ENCODE assay signal across 18 cellular contexts in genomic region chr7:140417456-140418155, GRCh38. TPM values are rescaled to one million over a fixed set of nuclear protein-coding genes. Genes with fewer than 3 reads are reported as not detected.
DNase-seq lines count a peak whose midpoint lies in the region; ATAC-seq, FAIRE-seq and TF ChIP-seq lines count a peak whose summit lies in the region.
"Had no signal": no experiment of that assay in that cellular context is flagged by ENCODE, and none has a peak within 500 bp of the region (broad histone marks: within the 10 kb centered on the region; RNA-seq: fewer than 3 reads in every experiment).

No MANE protein-coding gene starts in this region.

- no peaks in the 10 kb centered on the region for H3K27me3 Mint-ChIP-seq in astrocyte (ENCODE audit: low read depth, unreplicated experiment)

- no peaks in the 10 kb centered on the region for H3K9me3 Mint-ChIP-seq in astrocyte (ENCODE audit: unreplicated experiment)
- H3K9me3 Mint-ChIP-seq: dendritic cell treated with granulocyte-macrophage colony-stimulating factor and Interleukin-4, amounts not matched to agents 40 ng/mL and 50 ng/mL, for 4 days; H9; WTC11 had no signal

- no peaks in the 10 kb centered on the region for H3K4me1 Mint-ChIP-seq in astrocyte (ENCODE audit: low read depth, unreplicated experiment)
- H3K4me1 Mint-ChIP-seq: WTC11 had no signal

- H3K36me3 Mint-ChIP-seq in astrocyte (ENCODE audit: low read depth, unreplicated experiment) = no peaks in the 10 kb centered on the region

- H3K27me3 ChIP-seq in astrocyte (ENCODE audit: insufficient read depth, low read length) = peaks cover 2% of the 10 kb centered on the region
- H3K27me3 ChIP-seq: ascending aorta, heart left ventricle had no signal

- FAIRE-seq in astrocyte (lab: Jason Lieb, UNC) = no peak
- FAIRE-seq: kidney, urothelium cell line had no signal

- no peak overlapping the region for H3K4me3 Mint-ChIP-seq in astrocyte (ENCODE audit: unreplicated experiment)
- H3K4me3 Mint-ChIP-seq: dendritic cell treated with granulocyte-macrophage colony-stimulating factor and Interleukin-4, amounts not matched to agents 40 ng/mL and 50 ng/mL, for 4 days; H9; WTC11 had no signal

- no peak for ATAC-seq in HG03139 (IDR thresholded peaks at IDR 0.05; ENCODE audit: unreplicated experiment)
- ATAC-seq: esophagus mucosa, heart left ventricle, WTC11 had no signal

- H3K27ac ChIP-seq in astrocyte (ENCODE audit: low read depth, low read length) = no peak overlapping the region
- H3K27ac ChIP-seq: ascending aorta, heart left ventricle had no signal

- no peak overlapping the region for H3K4me3 ChIP-seq in astrocyte (ENCODE audit: insufficient read depth, low read depth, low read length)
- H3K4me3 ChIP-seq: ascending aorta, heart left ventricle had no signal

- H3K9me3 ChIP-seq in astrocyte (ENCODE audit: insufficient read depth, low read depth, low read length) = no peaks in the 10 kb centered on the region
- H3K9me3 ChIP-seq: ascending aorta, heart left ventricle had no signal

- DNase-seq in NCI-H2029 (lab: John Stamatoyannopoulos, UW) (peak; percentile 3), NCI-H2029 treated with DMSO at 0.1 percent for 48 hours (lab: John Stamatoyannopoulos, UW) (no peak), DMS 273 treated with DMSO at 0.1 percent for 48 hours (lab: John Stamatoyannopoulos, UW) (peak; percentile 27), NCI-H2171 treated with DMSO at 0.1 percent for 48 hours (lab: John Stamatoyannopoulos, UW) (peak; percentile 87), astrocyte (ENCODE audit: low read depth) (no peak), cortex of kidney (lab: John Stamatoyannopoulos, UW) (no peak), A172 (ENCODE audit: low spot score) (no peak)
- DNase-seq: H9; heart left ventricle; IMR-90; kidney; stimulated activated naive CD4-positive, alpha-beta T cell treated with Interleukin-2 at 50 U/mL for 16 hours had no signal

- no peak overlapping the region for H2AFZ ChIP-seq in astrocyte (ENCODE audit: low read depth, low read length)

- H4K20me1 ChIP-seq in astrocyte (ENCODE audit: insufficient read depth, low read length) = no peaks in the 10 kb centered on the region

- no peaks in the 10 kb centered on the region for H3K4me1 ChIP-seq in astrocyte (ENCODE audit: insufficient read depth, low read length)
- H3K4me1 ChIP-seq: ascending aorta, heart left ventricle had no signal

- H3K36me3 ChIP-seq in astrocyte (ENCODE audit: insufficient read depth, low read length) = no peaks in the 10 kb centered on the region
- H3K36me3 ChIP-seq: ascending aorta, heart left ventricle had no signal

- no peak for TF ChIP-seq CTCF in astrocyte (IDR thresholded peaks at IDR 0.05; ENCODE audit: insufficient read depth, low read depth, low read length)

- no peak overlapping the region for H3K9ac ChIP-seq in astrocyte (ENCODE audit: low read length)

- no peak overlapping the region for H3K4me2 ChIP-seq in astrocyte (ENCODE audit: low read length)

- H3K79me2 ChIP-seq in astrocyte (ENCODE audit: insufficient read depth, low read length) = no peaks in the 10 kb centered on the region

- H3K27ac Mint-ChIP-seq in astrocyte (ENCODE audit: unreplicated experiment) = peak overlapping the region; percentile 31
- H3K27ac Mint-ChIP-seq: dendritic cell treated with granulocyte-macrophage colony-stimulating factor and Interleukin-4, amounts not matched to agents 40 ng/mL and 50 ng/mL, for 4 days; WTC11 had no signal

RNA-seq across cellular contexts. Expression of gene RAB19, which starts 13.7 kb away (rescaled TPM):
- 0.50 TPM in 1 of 2 replicates, not detected in the other for total RNA-seq in astrocyte
- not detected in 2 replicates for total RNA-seq in A172 (2014; rRNA removed; shearing (Covaris generic))
- total RNA-seq: ascending aorta, heart left ventricle, IMR-90 had no signal

RNA-seq across cellular contexts. Expression of gene SLC37A3, which starts 19.3 kb away (rescaled TPM):
- 68.2 and 71.0 TPM in 2 replicates for total RNA-seq in astrocyte
- total RNA-seq in A172 (2014; rRNA removed; shearing (Covaris generic)) = 7.6 and 10.8 TPM in 2 replicates

Comparison
In these comparisons a context has a peak if more than half of its experiments do, and no peak if none do; other contexts are left out.
1. DNase-seq: peak in NCI-H2029 (single experiment), DMS 273 treated with DMSO at 0.1 percent for 48 hours (single experiment) and NCI-H2171 treated with DMSO at 0.1 percent for 48 hours (single experiment); none in NCI-H2029 treated with DMSO at 0.1 percent for 48 hours (single experiment), astrocyte (single experiment), cortex of kidney (single experiment) and A172 (single experiment).